In genomic region chr3:129650256-129650872, GRCh38 we compare ENCODE assay signal across 8 cellular contexts. TPM values are rescaled to one million over a fixed set of nuclear protein-coding genes. Genes with fewer than 3 reads are reported as not detected.
DNase-seq lines count a peak whose midpoint lies in the region; ATAC-seq and TF ChIP-seq lines count a peak whose summit lies in the region.

No MANE protein-coding gene starts in this region.

- no peak for ATAC-seq in GM18520 (IDR thresholded peaks at IDR 0.05; ENCODE audit: unreplicated experiment)

- H3K4me2 ChIP-seq in osteoblast (ENCODE audit: insufficient read depth, low read length) = peak overlapping the region; percentile 27

- intact Hi-C loops in vagina (cut with DNase I) = loop anchor here (5.0 to 10.0 kb wide), 2 partner anchors 177 to 274 kb away; no protein-coding TSS in a partner anchor

- TF ChIP-seq CTCF in BE2C (IDR thresholded peaks at IDR 0.05; ENCODE audit: low read depth, low read length) = peak; percentile 81
- peak; percentile 75 for TF ChIP-seq CTCF in fibroblast of villous mesenchyme (IDR thresholded peaks at IDR 0.05; ENCODE audit: insufficient read depth, low read depth, low read length)
- peak; percentile 84 for TF ChIP-seq CTCF in osteoblast (IDR thresholded peaks at IDR 0.05; ENCODE audit: extremely low read depth, low read depth, low read length)
- TF ChIP-seq CTCF in vagina (IDR thresholded peaks at IDR 0.05) = peak; percentile 39 to 90 (median 80)

- H4K20me1 ChIP-seq in osteoblast (ENCODE audit: insufficient read depth, low read length) = no peaks in the 10 kb centered on the region

- no peak overlapping the region for H3K27ac ChIP-seq in osteoblast (ENCODE audit: low read depth, low read length)
- no peak overlapping the region for H3K27ac ChIP-seq in vagina

- DNase-seq in BE2C = peak; percentile 68
- peak; percentile 20 for DNase-seq in GOT3 (lab: John Stamatoyannopoulos, UW)
- DNase-seq in OCI-M1 (lab: John Stamatoyannopoulos, UW) = peak; percentile 79
- DNase-seq in activated T-cell treated with anti-CD3 and anti-CD28 coated beads, Interleukin-2, amount 50 U/mL, for 48 hours = peak; percentile 66 to 69
- DNase-seq in fibroblast of villous mesenchyme (ENCODE audit: low read depth) = peak; percentile 87
- no peak for DNase-seq in osteoblast (ENCODE audit: insufficient read length, low spot score, missing footprints)
- peak in 1 of 2 donors; percentile 92 for DNase-seq in vagina (ENCODE audit: extremely low spot score in 2 of 2)

- H3K9me3 ChIP-seq in BE2C (no peaks in the 10 kb centered on the region), osteoblast (ENCODE audit: low read depth, low read length) (no peaks in the 10 kb centered on the region), vagina (no peaks in the 10 kb centered on the region)

- H3K27me3 ChIP-seq in BE2C (no peaks in the 10 kb centered on the region), osteoblast (ENCODE audit: insufficient read depth, low read length) (no peaks in the 10 kb centered on the region), vagina (no peaks in the 10 kb centered on the region)

- H2AFZ ChIP-seq in osteoblast (ENCODE audit: low read length) = no peak overlapping the region

- H3K4me3 ChIP-seq in BE2C (ENCODE audit: low read depth, low read length) (no peak overlapping the region), fibroblast of villous mesenchyme (ENCODE audit: low read depth, low read length) (no peak overlapping the region), osteoblast (ENCODE audit: insufficient read depth, low read length) (no peak overlapping the region), vagina (no peak overlapping the region)

- peaks cover 17% of the 10 kb centered on the region for H3K4me1 ChIP-seq in BE2C
- peaks cover 36% of the 10 kb centered on the region for H3K4me1 ChIP-seq in osteoblast (ENCODE audit: insufficient read depth, low read length)
- peaks cover 17% of the 10 kb centered on the region for H3K4me1 ChIP-seq in vagina

- H3K79me2 ChIP-seq in osteoblast (ENCODE audit: insufficient read depth, low read length) = peaks cover 3% of the 10 kb centered on the region

- H3K36me3 ChIP-seq in BE2C (peaks cover 27% of the 10 kb centered on the region), osteoblast (ENCODE audit: insufficient read depth, low read length) (no peaks in the 10 kb centered on the region), vagina (no peaks in the 10 kb centered on the region)

- TF ChIP-seq POLR2A in vagina (IDR thresholded peaks at IDR 0.05) = no peak

RNA-seq across cellular contexts. Expression of gene PLXND1, which starts 43.9 kb away (rescaled TPM):
- polyA plus RNA-seq in BE2C (2012; ENCODE audit: insufficient read depth, insufficient read length, low read depth) = 227 TPM
- total RNA-seq in fibroblast of villous mesenchyme (91.8 and 97.2 TPM in 2 replicates), osteoblast (126 and 134 TPM in 2 replicates), vagina (96.5 TPM)
